ENCODE assay signal across 8 cellular contexts in the genomic region with DNA sequence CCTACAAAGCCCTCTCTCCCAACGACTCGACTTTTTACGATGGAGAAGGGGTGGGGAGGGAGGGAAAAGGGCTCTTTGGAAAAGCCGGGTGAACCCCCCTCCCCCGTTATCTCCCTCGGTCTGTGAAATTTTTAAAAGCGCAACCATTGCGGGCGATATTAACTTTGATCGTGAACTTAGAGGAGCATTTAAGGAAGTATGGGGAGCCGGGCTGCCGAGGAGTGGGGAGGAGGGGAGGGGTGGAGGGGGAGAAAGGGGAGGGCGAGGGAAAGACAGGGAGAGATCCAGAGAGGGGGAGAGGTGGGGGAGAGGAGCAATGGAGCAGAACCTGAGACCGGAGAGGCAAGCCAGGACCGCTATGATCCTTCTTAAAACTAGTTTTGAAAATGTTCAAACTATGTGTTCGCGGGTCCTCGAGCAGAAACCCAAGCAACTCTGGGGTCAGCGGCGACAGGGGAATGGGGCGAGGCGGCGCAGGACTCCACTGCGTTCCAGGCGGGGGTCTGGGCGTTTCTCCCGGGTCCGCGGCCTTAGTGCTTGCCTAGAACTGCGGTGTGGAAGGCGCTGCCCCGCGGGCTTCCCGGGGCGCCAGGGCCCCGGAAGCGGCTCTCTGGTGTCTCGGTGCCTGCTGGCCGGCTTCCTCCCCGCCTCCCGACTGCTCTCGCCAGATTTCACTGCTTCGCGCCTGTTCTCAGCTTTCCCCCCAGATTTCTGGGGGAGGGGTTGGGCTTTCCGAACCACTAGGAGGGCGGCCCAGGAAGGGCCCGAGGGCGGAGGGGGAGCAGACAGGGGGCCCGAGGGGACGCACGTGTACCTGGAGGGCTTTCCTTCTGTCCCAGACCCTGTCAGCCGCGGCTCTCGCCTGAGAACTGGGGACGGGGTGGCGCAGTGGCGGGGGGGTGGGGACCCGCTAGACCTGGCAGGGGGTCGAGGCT. TPM values are rescaled to one million over a fixed set of nuclear protein-coding genes. Genes with fewer than 3 reads are reported as not detected.
A peak's percentile ranks its signal among the peaks of the same experiment; 100 is the strongest.
DNase-seq lines count a peak whose midpoint lies in the region; ATAC-seq and TF ChIP-seq lines count a peak whose summit lies in the region.

A gene (minus strand): TSS at position 871 of the 935 bp plus-strand sequence.

- H3K36me3 Mint-ChIP-seq in glutamatergic neuron (ENCODE audit: unreplicated experiment) = no peaks in the 10 kb centered on the region

- H3K27me3 Mint-ChIP-seq in glutamatergic neuron (ENCODE audit: unreplicated experiment) = peaks cover 61% of the 10 kb centered on the region

- no peak within 1 kb of the TSS for H3K27ac Mint-ChIP-seq in glutamatergic neuron (ENCODE audit: unreplicated experiment)

- no peak within 1 kb of the TSS for H3K4me3 Mint-ChIP-seq in glutamatergic neuron (ENCODE audit: unreplicated experiment)

- peaks cover 5% of the 10 kb centered on the region for H3K9me3 Mint-ChIP-seq in glutamatergic neuron (ENCODE audit: unreplicated experiment)

- peak; percentile 61 for DNase-seq in COLO829 (ENCODE audit: low spot score)
- DNase-seq in HFF-Myc (ENCODE audit: extremely low read depth, low read depth) = no peak
- peak; percentile 71 for DNase-seq in activated CD8-positive, alpha-beta memory T cell treated with anti-CD3 and anti-CD28 coated beads, Interleukin-2, amount 50 U/mL, for 48 hours
- DNase-seq in myocyte (ENCODE audit: low read depth) = peak; percentile 74
- no peak for DNase-seq in glutamatergic neuron

- peak within 1 kb of the TSS; percentile 47 for H3K4me3 ChIP-seq in HFF-Myc (replicated peaks; ENCODE audit: low read depth, low read length)

- TF ChIP-seq CTCF in HFF-Myc (IDR thresholded peaks at IDR 0.05; ENCODE audit: low read depth, low read length, missing control alignments) = no peak
- no peak for TF ChIP-seq CTCF in glutamatergic neuron (IDR thresholded peaks at IDR 0.05; ENCODE audit: partially characterized antibody, unreplicated experiment)

- H3K4me1 Mint-ChIP-seq in glutamatergic neuron (ENCODE audit: low read depth, unreplicated experiment) = no peaks in the 10 kb centered on the region

- no peak for ATAC-seq in HG02678 (IDR thresholded peaks at IDR 0.05; ENCODE audit: unreplicated experiment)
- ATAC-seq in HG02571 (IDR thresholded peaks at IDR 0.05; ENCODE audit: unreplicated experiment) = no peak
- ATAC-seq in HG03095 (IDR thresholded peaks at IDR 0.05; ENCODE audit: unreplicated experiment) = no peak

RNA-seq across cellular contexts. Expression of the gene that starts here (rescaled TPM):
- total RNA-seq in myocyte (1.4 and 1.7 TPM in 2 replicates), glutamatergic neuron (ENCODE audit: unreplicated experiment) (not detected)
- 3.1 TPM for polyA plus RNA-seq in myocyte (2012)

Comparison
In these comparisons a context has a peak if more than half of its experiments do, and no peak if none do; other contexts are left out.
1. DNase-seq: peak in COLO829 (single experiment), activated CD8-positive, alpha-beta memory T cell treated with anti-CD3 and anti-CD28 coated beads, Interleukin-2, amount 50 U/mL, for 48 hours (single experiment) and myocyte (single experiment); none in HFF-Myc (single experiment) and glutamatergic neuron (single experiment).